2 cellular contexts compared by ENCODE assay signal in genomic region chr15:61237400-61237799, GRCh38.
A peak's percentile ranks its signal among the peaks of the same experiment; 100 is the strongest.
TF ChIP-seq lines count a peak whose summit lies in the region.

No MANE protein-coding gene starts in this region.

TF ChIP-seq in liver, 16 proteins besides CTCF, POLR2A, EP300 and RAD21 (continued from another document):
- peak; percentile 18 for TF ChIP-seq MAX (IDR thresholded peaks at IDR 0.05)
- no peak for TF ChIP-seq NR2F2 (IDR thresholded peaks at IDR 0.05)
TF ChIP-seq in liver: peak in this region for 2.

TF ChIP-seq in HepG2, 621 proteins besides CTCF, POLR2A, EP300 and RAD21 (continued from another document):
- TF ChIP-seq SKIL (CRISPR knock-in tag; IDR thresholded peaks at IDR 0.05; ENCODE audit: borderline replicate concordance): no peak
- TF ChIP-seq CREB1 (IDR thresholded peaks at IDR 0.05): no peak
- TF ChIP-seq CREB1 (CRISPR knock-in tag; IDR thresholded peaks at IDR 0.05): no peak
- no peak for TF ChIP-seq SRSF9 (IDR thresholded peaks at IDR 0.05; ENCODE audit: borderline replicate concordance, insufficient read depth, low read depth, low read length, poor library complexity, severe bottlenecking)
